In the genomic region with DNA sequence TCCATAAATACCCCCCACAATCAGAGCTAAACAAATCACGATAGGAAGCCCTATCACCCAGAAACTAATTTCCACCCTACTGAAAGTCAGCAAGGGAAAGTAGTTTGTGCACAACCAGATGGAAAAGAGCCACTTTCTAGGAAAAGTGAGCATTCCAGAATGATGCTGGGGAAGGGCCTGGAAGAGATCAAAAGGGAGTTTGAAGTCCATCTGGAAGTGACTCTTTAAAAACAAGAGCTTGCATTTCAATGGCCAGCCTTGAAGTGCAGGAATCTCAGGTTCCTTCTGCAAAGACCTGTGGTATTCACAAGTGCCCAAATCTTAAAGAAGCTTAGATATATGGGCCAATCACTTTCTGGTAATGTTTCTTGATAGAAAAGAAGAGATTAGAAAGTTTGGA, we compare ENCODE assay signal across 1 cellular context.
TF ChIP-seq lines count a peak whose summit lies in the region.

No MANE protein-coding gene starts in this region.

TF ChIP-seq in SK-N-SH treated with all-trans-retinoic acid at 6 μM for 48 hours, 23 proteins besides CTCF, POLR2A, EP300 and RAD21 (continued from another document):
- TF ChIP-seq, protein P1, sequence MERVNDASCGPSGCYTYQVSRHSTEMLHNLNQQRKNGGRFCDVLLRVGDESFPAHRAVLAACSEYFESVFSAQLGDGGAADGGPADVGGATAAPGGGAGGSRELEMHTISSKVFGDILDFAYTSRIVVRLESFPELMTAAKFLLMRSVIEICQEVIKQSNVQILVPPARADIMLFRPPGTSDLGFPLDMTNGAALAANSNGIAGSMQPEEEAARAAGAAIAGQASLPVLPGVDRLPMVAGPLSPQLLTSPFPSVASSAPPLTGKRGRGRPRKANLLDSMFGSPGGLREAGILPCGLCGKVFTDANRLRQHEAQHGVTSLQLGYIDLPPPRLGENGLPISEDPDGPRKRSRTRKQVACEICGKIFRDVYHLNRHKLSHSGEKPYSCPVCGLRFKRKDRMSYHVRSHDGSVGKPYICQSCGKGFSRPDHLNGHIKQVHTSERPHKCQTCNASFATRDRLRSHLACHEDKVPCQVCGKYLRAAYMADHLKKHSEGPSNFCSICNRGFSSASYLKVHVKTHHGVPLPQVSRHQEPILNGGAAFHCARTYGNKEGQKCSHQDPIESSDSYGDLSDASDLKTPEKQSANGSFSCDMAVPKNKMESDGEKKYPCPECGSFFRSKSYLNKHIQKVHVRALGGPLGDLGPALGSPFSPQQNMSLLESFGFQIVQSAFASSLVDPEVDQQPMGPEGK (CRISPR knock-in tag; IDR thresholded peaks at IDR 0.05; ENCODE audit: borderline replicate concordance) = no peak
- TF ChIP-seq ARNTL (CRISPR knock-in tag; IDR thresholded peaks at IDR 0.05; ENCODE audit: borderline replicate concordance, low read depth) (no peak), GLIS3 (CRISPR knock-in tag; IDR thresholded peaks at IDR 0.05) (no peak), ZNF8 (CRISPR knock-in tag; IDR thresholded peaks at IDR 0.05) (no peak), CSDC2 (CRISPR knock-in tag; IDR thresholded peaks at IDR 0.05) (no peak), PPARA (CRISPR knock-in tag; IDR thresholded peaks at IDR 0.05; ENCODE audit: borderline replicate concordance) (no peak)
